In the genomic region with DNA sequence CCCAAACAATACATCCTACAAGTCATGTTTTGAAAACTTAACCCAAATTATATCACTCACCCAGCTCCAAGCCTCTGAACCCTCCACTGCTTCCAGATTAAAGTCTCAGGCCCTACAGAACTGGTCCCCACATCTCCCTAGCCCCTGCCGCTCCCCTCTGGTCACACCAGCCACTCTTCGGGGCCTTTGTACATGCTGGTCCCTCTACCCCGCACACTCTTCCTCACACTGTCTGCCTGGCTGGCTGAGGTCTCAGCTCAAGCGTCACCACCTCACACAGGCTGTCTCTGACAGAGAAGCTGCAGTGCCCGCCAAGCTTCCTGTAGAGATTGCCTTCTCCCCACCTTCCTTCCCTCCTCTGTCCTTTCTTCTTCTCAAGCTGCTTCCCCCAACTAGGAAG, we compare ENCODE assay signal across 15 cellular contexts.
A peak's percentile ranks its signal among the peaks of the same experiment; 100 is the strongest.
DNase-seq lines count a peak whose midpoint lies in the region; ATAC-seq, FAIRE-seq and TF ChIP-seq lines count a peak whose summit lies in the region.
"Had no signal": no experiment of that assay in that cellular context is flagged by ENCODE, and none has a peak within 500 bp of the region (broad histone marks: within the 10 kb centered on the region; RNA-seq: fewer than 3 reads in every experiment).

No MANE protein-coding gene starts in this region.

- H3K9me3 Mint-ChIP-seq in activated T-cell treated with anti-CD3 and anti-CD28 coated beads, Interleukin-2, amount 50 U/mL, for 72 hours, result no peaks in the 10 kb centered on the region
- no peaks in the 10 kb centered on the region for H3K9me3 Mint-ChIP-seq in activated T-helper 2 cell treated with anti-CD3 and anti-CD28 coated beads, Interferon-gamma antibody, Interleukin-2, Interleukin-4, amounts not matched to agents 10 μg/mL and 5 μg/mL and 100 μg/mL, durations not matched to agents 14 hours and 24 hours and 36 hours
- H3K9me3 Mint-ChIP-seq: nephron progenitor cell, type B pancreatic cell had no signal

- H3K27ac ChIP-seq in kidney (ENCODE audit: low read depth in 2 of 2, low read length in 2 of 2), result no peak overlapping the region
- peak overlapping the region; percentile 86 for H3K27ac ChIP-seq in temporal lobe (ENCODE audit: low read depth, low read length)
- H3K27ac ChIP-seq in MM.1S (ENCODE audit: low read length), result no peak overlapping the region
- no peak overlapping the region for H3K27ac ChIP-seq in breast epithelium
- H3K27ac ChIP-seq: hepatocyte had no signal

- H3K4me1 Mint-ChIP-seq in activated T-cell treated with anti-CD3 and anti-CD28 coated beads, Interleukin-2, amount 50 U/mL, for 72 hours (ENCODE audit: low read depth), result no peaks in the 10 kb centered on the region
- H3K4me1 Mint-ChIP-seq in activated T-helper 2 cell treated with anti-CD3 and anti-CD28 coated beads, Interferon-gamma antibody, Interleukin-2, Interleukin-4, amounts not matched to agents 10 μg/mL and 5 μg/mL and 100 μg/mL, durations not matched to agents 14 hours and 24 hours and 36 hours (ENCODE audit: low read depth), result peaks cover 4% of the 10 kb centered on the region

- H3K36me3 ChIP-seq in kidney (ENCODE audit: control insufficient read depth in 1 of 2, insufficient read depth in 2 of 2, low read length in 2 of 2), result peaks cover 5 to 8% of the 10 kb centered on the region in 2 donors
- no peaks in the 10 kb centered on the region for H3K36me3 ChIP-seq in MM.1S (replicated peaks; ENCODE audit: insufficient read depth, low read length)
- no peaks in the 10 kb centered on the region for H3K36me3 ChIP-seq in breast epithelium

- H3K27me3 Mint-ChIP-seq in activated T-cell treated with anti-CD3 and anti-CD28 coated beads, Interleukin-2, amount 50 U/mL, for 72 hours (ENCODE audit: low read depth), result no peaks in the 10 kb centered on the region
- H3K27me3 Mint-ChIP-seq in activated T-helper 2 cell treated with anti-CD3 and anti-CD28 coated beads, Interferon-gamma antibody, Interleukin-2, Interleukin-4, amounts not matched to agents 10 μg/mL and 5 μg/mL and 100 μg/mL, durations not matched to agents 14 hours and 24 hours and 36 hours (ENCODE audit: low read depth), result no peaks in the 10 kb centered on the region

- TF ChIP-seq CTCF in kidney (IDR thresholded peaks at IDR 0.05; ENCODE audit: borderline replicate concordance, extremely low read depth, insufficient read depth) (no peak), MM.1S (IDR thresholded peaks at IDR 0.05; ENCODE audit: low read length) (no peak), breast epithelium (IDR thresholded peaks at IDR 0.05) (no peak)

- H3K4me1 ChIP-seq in kidney (ENCODE audit: control insufficient read depth in 1 of 2, insufficient read depth in 1 of 2, low read depth in 1 of 2, low read length in 2 of 2), result no peaks in the 10 kb centered on the region
- no peaks in the 10 kb centered on the region for H3K4me1 ChIP-seq in MM.1S (ENCODE audit: low read length)
- no peaks in the 10 kb centered on the region for H3K4me1 ChIP-seq in breast epithelium

- H3K4me3 Mint-ChIP-seq in activated T-cell treated with anti-CD3 and anti-CD28 coated beads, Interleukin-2, amount 50 U/mL, for 72 hours, result no peak overlapping the region
- no peak overlapping the region for H3K4me3 Mint-ChIP-seq in activated T-helper 2 cell treated with anti-CD3 and anti-CD28 coated beads, Interferon-gamma antibody, Interleukin-2, Interleukin-4, amounts not matched to agents 10 μg/mL and 5 μg/mL and 100 μg/mL, durations not matched to agents 14 hours and 24 hours and 36 hours (ENCODE audit: low read depth)
- H3K4me3 Mint-ChIP-seq: nephron progenitor cell, type B pancreatic cell had no signal

- H3K27me3 ChIP-seq in MM.1S (replicated peaks; ENCODE audit: insufficient read depth, low read length) (no peaks in the 10 kb centered on the region), breast epithelium (no peaks in the 10 kb centered on the region)
- H3K27me3 ChIP-seq: hepatocyte had no signal

- H3K4me3 ChIP-seq in kidney (ENCODE audit: low read length in 2 of 2) (no peak overlapping the region), MM.1S (ENCODE audit: low read length) (no peak overlapping the region), breast epithelium (no peak overlapping the region)
- H3K4me3 ChIP-seq: hepatocyte had no signal

- no peaks in the 10 kb centered on the region for H3K79me2 ChIP-seq in MM.1S (ENCODE audit: low read length)
- H3K79me2 ChIP-seq: hepatocyte had no signal

- no peaks in the 10 kb centered on the region for H3F3A ChIP-seq in MM.1S (ENCODE audit: insufficient read depth, low read length)

- no peak overlapping the region for H3K9ac ChIP-seq in kidney (ENCODE audit: low read length in 2 of 2)
- H3K9ac ChIP-seq in MM.1S (ENCODE audit: low read length), result no peak overlapping the region
- H3K9ac ChIP-seq: SK-N-SH had no signal

- H3K9me2 ChIP-seq in MM.1S (replicated peaks; ENCODE audit: insufficient read depth, low read length), result no peaks in the 10 kb centered on the region
- H3K9me2 ChIP-seq: SK-N-SH had no signal

- ATAC-seq in activated T-cell treated with anti-CD3 and anti-CD28 coated beads, Interleukin-2, amount 50 U/mL, for 72 hours (replicated peaks in 1 of 2), result no peak
- ATAC-seq in GM18505 (IDR thresholded peaks at IDR 0.05; ENCODE audit: unreplicated experiment), result no peak

- TF ChIP-seq POLR2A in GM18505 (IDR thresholded peaks at IDR 0.05; ENCODE audit: borderline replicate concordance, extremely low read depth, insufficient read depth, insufficient read length), result no peak
- TF ChIP-seq POLR2A in breast epithelium (IDR thresholded peaks at IDR 0.05), result no peak

- no peak for DNase-seq in activated T-cell treated with anti-CD3 and anti-CD28 coated beads, Interleukin-2, amount 50 U/mL, for 72 hours
- DNase-seq in activated T-cell treated with anti-CD3 and anti-CD28 coated beads for 4 hours, result no peak
- no peak for DNase-seq in activated T-helper 2 cell treated with anti-CD3 and anti-CD28 coated beads, Interferon-gamma antibody, Interleukin-2, Interleukin-4, amounts not matched to agents 10 μg/mL and 5 μg/mL and 100 μg/mL, durations not matched to agents 14 hours and 24 hours and 36 hours (ENCODE audit: low spot score)
- DNase-seq in kidney, result peak; percentile 32
- DNase-seq in MM.1S, result no peak
- no peak for DNase-seq in breast epithelium (ENCODE audit: low spot score in 2 of 2)
- DNase-seq: NCI-H1436 treated with DMSO at 0.1 percent for 48 hours had no signal

- peaks cover 15 to 17% of the 10 kb centered on the region in 2 donors for H3K36me3 Mint-ChIP-seq in activated T-cell treated with anti-CD3 and anti-CD28 coated beads, Interleukin-2, amount 50 U/mL, for 72 hours (ENCODE audit: insufficient read depth in 2 of 2)
- H3K36me3 Mint-ChIP-seq in activated T-helper 2 cell treated with anti-CD3 and anti-CD28 coated beads, Interferon-gamma antibody, Interleukin-2, Interleukin-4, amounts not matched to agents 10 μg/mL and 5 μg/mL and 100 μg/mL, durations not matched to agents 14 hours and 24 hours and 36 hours (ENCODE audit: low read depth), result peaks cover 27% of the 10 kb centered on the region

- no peak for FAIRE-seq in kidney (lab: Jason Lieb, UNC)
- FAIRE-seq: H54, TTC549 had no signal

- H3K4me2 ChIP-seq in MM.1S (ENCODE audit: low read depth, low read length), result no peak overlapping the region
- H3K4me2 ChIP-seq: hepatocyte, SK-N-SH had no signal

- no peaks in the 10 kb centered on the region for H3K9me3 ChIP-seq in kidney (ENCODE audit: control insufficient read depth in 1 of 2, low read length in 2 of 2)
- no peaks in the 10 kb centered on the region for H3K9me3 ChIP-seq in MM.1S (replicated peaks; ENCODE audit: insufficient read depth, low read length)
- no peaks in the 10 kb centered on the region for H3K9me3 ChIP-seq in breast epithelium
- H3K9me3 ChIP-seq: SK-N-SH had no signal

- H4K20me1 ChIP-seq in MM.1S (ENCODE audit: insufficient read depth, low read length), result no peaks in the 10 kb centered on the region

- H2AFZ ChIP-seq in MM.1S (ENCODE audit: low read length), result no peak overlapping the region
- H2AFZ ChIP-seq: hepatocyte had no signal

- H3K27ac Mint-ChIP-seq in activated T-cell treated with anti-CD3 and anti-CD28 coated beads, Interleukin-2, amount 50 U/mL, for 72 hours, result peak overlapping the region; percentile 77
- peak overlapping the region; percentile 53 for H3K27ac Mint-ChIP-seq in activated T-helper 2 cell treated with anti-CD3 and anti-CD28 coated beads, Interferon-gamma antibody, Interleukin-2, Interleukin-4, amounts not matched to agents 10 μg/mL and 5 μg/mL and 100 μg/mL, durations not matched to agents 14 hours and 24 hours and 36 hours
- H3K27ac Mint-ChIP-seq: nephron progenitor cell, type B pancreatic cell had no signal

- intact Hi-C loops in activated T-helper 2 cell treated with anti-CD3 and anti-CD28 coated beads, Interferon-gamma antibody, Interleukin-2, Interleukin-4, amounts not matched to agents 10 μg/mL and 5 μg/mL and 100 μg/mL, durations not matched to agents 14 hours and 24 hours and 36 hours (cut with micrococcal nuclease), result loop anchor here (1.0 kb wide), 1 partner anchor 270 kb away; no protein-coding TSS in a partner anchor
- intact Hi-C loops in kidney (cut with DNase I) (no loop called here), breast epithelium (cut with DNase I; ENCODE audit: low total_unique reads) (no loop called here)
